ENCODE assay signal across 10 cellular contexts in the genomic region with DNA sequence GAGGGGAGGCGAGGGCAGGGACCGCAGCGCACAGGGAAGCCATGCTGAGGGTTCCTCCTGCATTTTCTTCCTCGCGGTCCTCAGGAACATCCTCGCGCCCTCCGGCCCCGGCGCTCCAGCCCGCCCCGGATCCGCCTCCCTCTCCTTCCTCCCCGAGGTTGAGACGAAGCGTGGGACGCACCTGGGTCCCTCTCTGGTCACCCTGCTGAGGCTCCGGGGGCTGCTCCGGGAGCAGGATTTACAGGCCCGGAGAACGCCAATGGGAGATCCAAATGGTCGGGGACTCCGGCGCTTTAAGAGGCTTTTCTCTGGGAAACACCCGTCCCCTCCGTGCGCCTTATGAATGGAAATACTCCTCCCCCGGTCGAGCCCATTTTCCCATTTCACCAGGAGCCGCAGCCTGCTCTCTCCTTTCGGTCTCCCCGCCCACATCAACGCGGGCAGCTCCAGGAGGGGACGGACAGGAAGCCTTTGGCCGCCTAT. TPM values are rescaled to one million over a fixed set of nuclear protein-coding genes. Genes with fewer than 3 reads are reported as not detected.
DNase-seq lines count a peak whose midpoint lies in the region; ATAC-seq and TF ChIP-seq lines count a peak whose summit lies in the region.
"Had no signal": no experiment of that assay in that cellular context is flagged by ENCODE, and none has a peak within 500 bp of the region (broad histone marks: within the 10 kb centered on the region; RNA-seq: fewer than 3 reads in every experiment).

No MANE protein-coding gene starts in this region.

- DNase-seq in ACHN (peak; percentile 4), NCI-H187 (lab: John Stamatoyannopoulos, UW) (peak; percentile 83 to 88), anterior cingulate cortex (lab: John Stamatoyannopoulos, UW) (peak in 56 of 58 donors; percentile 29 to 88 (median 62)), kidney epithelial cell (ENCODE audit: low read depth) (no peak), activated gamma-delta T cell (lab: John Stamatoyannopoulos, UW) (no peak)
- DNase-seq: CD4-positive, CD25-positive, alpha-beta regulatory T cell had no signal

- H3K27me3 ChIP-seq in kidney epithelial cell (ENCODE audit: control insufficient read depth, insufficient read depth, low read length) = peaks cover 19% of the 10 kb centered on the region

- ATAC-seq in esophagus mucosa (no peak), HG03175 (IDR thresholded peaks at IDR 0.05; ENCODE audit: unreplicated experiment) (no peak), GM18907 (IDR thresholded peaks at IDR 0.05; ENCODE audit: unreplicated experiment) (no peak)
- ATAC-seq: HCT116 had no signal

- H3K36me3 ChIP-seq in kidney epithelial cell (ENCODE audit: control insufficient read depth, insufficient read depth, low read length) = no peaks in the 10 kb centered on the region

- H3K4me3 ChIP-seq in kidney epithelial cell (ENCODE audit: low read depth, low read length) = peak overlapping the region; percentile 41

- TF ChIP-seq CTCF in kidney epithelial cell (IDR thresholded peaks at IDR 0.05; ENCODE audit: insufficient read depth, low read length, poor library complexity, severe bottlenecking) = no peak

- in situ Hi-C loops in ACHN (cut with HindIII; ENCODE audit: low pct_ligation_motif_present, low pct_unique_long_range_greater_than_20kb, low sequenced_read_pairs) = no loop called here

RNA-seq across cellular contexts. Expression of gene UNC79, which starts 0.4 kb away (rescaled TPM):
- total RNA-seq in kidney epithelial cell = 0.13 and 0.14 TPM in 2 replicates
- 0.04 TPM for total RNA-seq in esophagus mucosa
- total RNA-seq: CD4-positive, CD25-positive, alpha-beta regulatory T cell had no signal

Comparison
In these comparisons a context has a peak if more than half of its experiments do, and no peak if none do; other contexts are left out.
1. DNase-seq: peak in ACHN (single experiment), NCI-H187 (2 of 2) and anterior cingulate cortex (56 of 58); none in kidney epithelial cell (single experiment) and activated gamma-delta T cell (single experiment).